21 cellular contexts compared by ENCODE assay signal in genomic region chr4:121642292-121642691, GRCh38. TPM values are rescaled to one million over a fixed set of nuclear protein-coding genes. Genes with fewer than 3 reads are reported as not detected.
A peak's percentile ranks its signal among the peaks of the same experiment; 100 is the strongest.
DNase-seq lines count a peak whose midpoint lies in the region; ATAC-seq, FAIRE-seq and TF ChIP-seq lines count a peak whose summit lies in the region.
"Had no signal": no experiment of that assay in that cellular context is flagged by ENCODE, and none has a peak within 500 bp of the region (broad histone marks: within the 10 kb centered on the region; RNA-seq: fewer than 3 reads in every experiment).

No MANE protein-coding gene starts in this region.

- H3K27me3 ChIP-seq in GM23338 (ENCODE audit: insufficient read depth), result no peaks in the 10 kb centered on the region
- no peaks in the 10 kb centered on the region for H3K27me3 ChIP-seq in neural progenitor cell
- H3K27me3 ChIP-seq: BLaER1 had no signal

- no peak overlapping the region for H3K27ac Mint-ChIP-seq in GM23338
- no peak overlapping the region for H3K27ac Mint-ChIP-seq in neural progenitor cell
- H3K27ac Mint-ChIP-seq: CD14-positive monocyte; CD8-positive, alpha-beta T cell; H9 had no signal

- H3K4me3 Mint-ChIP-seq in GM23338 (no peak overlapping the region), neural progenitor cell (no peak overlapping the region)
- H3K4me3 Mint-ChIP-seq in activated T-cell treated with anti-CD3 and anti-CD28 coated beads, Interleukin-2, amount 50 U/mL, for 4 hours, result no peak overlapping the region
- H3K4me3 Mint-ChIP-seq: CD14-positive monocyte; CD8-positive, alpha-beta T cell; H9 had no signal

- H3K4me3 ChIP-seq in GM23338 (no peak overlapping the region), neural progenitor cell (no peak overlapping the region)
- H3K4me3 ChIP-seq: A549, BLaER1 had no signal

- no peaks in the 10 kb centered on the region for H3K9me3 Mint-ChIP-seq in GM23338
- no peaks in the 10 kb centered on the region for H3K9me3 Mint-ChIP-seq in neural progenitor cell
- H3K9me3 Mint-ChIP-seq in activated T-cell treated with anti-CD3 and anti-CD28 coated beads, Interleukin-2, amount 50 U/mL, for 4 hours, result no peaks in the 10 kb centered on the region
- H3K9me3 Mint-ChIP-seq: CD14-positive monocyte; CD8-positive, alpha-beta T cell; H9 had no signal

- H3F3A ChIP-seq in GM23338 (replicated peaks; ENCODE audit: low read depth) (no peaks in the 10 kb centered on the region), neural progenitor cell (ENCODE audit: low read depth) (no peaks in the 10 kb centered on the region)

- TF ChIP-seq CTCF in GM23338 (conservative IDR thresholded peaks at IDR 0.05; ENCODE audit: low read depth in 2 of 2) (no peak), neural progenitor cell (IDR thresholded peaks at IDR 0.05) (no peak)

- no peak overlapping the region for H3K27ac ChIP-seq in GM23338 (ENCODE audit: low read depth)
- no peak overlapping the region for H3K27ac ChIP-seq in neural progenitor cell
- H3K27ac ChIP-seq: A549, BLaER1 had no signal

- H3K4me2 ChIP-seq in GM23338, result no peak overlapping the region
- H3K4me2 ChIP-seq in neural progenitor cell, result no peak overlapping the region
- H3K4me2 ChIP-seq: A549, BLaER1 had no signal

- H3K9ac ChIP-seq in neural progenitor cell, result no peak overlapping the region
- H3K9ac ChIP-seq: BLaER1 had no signal

- H3K9me3 ChIP-seq in neural progenitor cell (ENCODE audit: low read depth), result no peaks in the 10 kb centered on the region
- H3K9me3 ChIP-seq: A549, BLaER1 had no signal

- DNase-seq in GM23338 (ENCODE audit: low spot score), result no peak
- DNase-seq in fibroblast of peridontal ligament (ENCODE audit: extremely low read depth), result peak; percentile 35
- DNase-seq in neural progenitor cell (ENCODE audit: low spot score), result no peak
- DNase-seq in urothelium cell line (ENCODE audit: low spot score), result no peak
- no peak for DNase-seq in superior temporal gyrus (ENCODE audit: extremely low spot score)
- DNase-seq in NCI-H1436 treated with DMSO at 0.1 percent for 48 hours (lab: John Stamatoyannopoulos, UW), result no peak
- DNase-seq in activated T-cell treated with anti-CD3 and anti-CD28 coated beads, Interleukin-2, amount 50 U/mL, for 4 hours, result no peak
- DNase-seq: CD8-positive, alpha-beta T cell; COR-L47; GDM1; GOT3; H9; KG1 had no signal

- ATAC-seq in GM23338 (no peak), GM19351 (IDR thresholded peaks at IDR 0.05; ENCODE audit: unreplicated experiment) (no peak)
- ATAC-seq in activated T-cell treated with anti-CD3 and anti-CD28 coated beads, Interleukin-2, amount 50 U/mL, for 4 hours, result no peak
- ATAC-seq: A549; CD8-positive, alpha-beta T cell had no signal

- no peaks in the 10 kb centered on the region for H3K9me2 ChIP-seq in GM23338 (ENCODE audit: insufficient read depth)

- H3K4me1 ChIP-seq in GM23338 (ENCODE audit: insufficient read depth), result no peaks in the 10 kb centered on the region
- H3K4me1 ChIP-seq in neural progenitor cell, result no peaks in the 10 kb centered on the region
- H3K4me1 ChIP-seq: A549, BLaER1 had no signal

- peak overlapping the region; percentile 60; the same call in 1 of the 2 replicates for H2AFZ ChIP-seq in GM23338
- peak overlapping the region; percentile 0 for H2AFZ ChIP-seq in neural progenitor cell (replicated peaks)

- H3K36me3 Mint-ChIP-seq in GM23338 (ENCODE audit: low read depth) (no peaks in the 10 kb centered on the region), neural progenitor cell (no peaks in the 10 kb centered on the region)
- H3K36me3 Mint-ChIP-seq in activated T-cell treated with anti-CD3 and anti-CD28 coated beads, Interleukin-2, amount 50 U/mL, for 4 hours (ENCODE audit: insufficient read depth), result no peaks in the 10 kb centered on the region
- H3K36me3 Mint-ChIP-seq: CD14-positive monocyte; CD8-positive, alpha-beta T cell had no signal

- FAIRE-seq in urothelium cell line (lab: Jason Lieb, UNC), result peak; percentile 35
- FAIRE-seq: A549, D721Med, GM12892, GM18507, HepG2 had no signal

- H3K4me1 Mint-ChIP-seq in GM23338 (peaks cover 9% of the 10 kb centered on the region; the same call in 2 of the 3 replicates), neural progenitor cell (peaks cover 10% of the 10 kb centered on the region)
- H3K4me1 Mint-ChIP-seq in activated T-cell treated with anti-CD3 and anti-CD28 coated beads, Interleukin-2, amount 50 U/mL, for 4 hours (ENCODE audit: low read depth), result no peaks in the 10 kb centered on the region
- H3K4me1 Mint-ChIP-seq: CD14-positive monocyte had no signal

- no peaks in the 10 kb centered on the region for H4K20me1 ChIP-seq in GM23338 (replicated peaks; ENCODE audit: insufficient read depth)
- H4K20me1 ChIP-seq in neural progenitor cell (ENCODE audit: low read depth), result no peaks in the 10 kb centered on the region
- H4K20me1 ChIP-seq: BLaER1 had no signal

- no peaks in the 10 kb centered on the region for H3K36me3 ChIP-seq in GM23338 (ENCODE audit: insufficient read depth)
- H3K36me3 ChIP-seq in neural progenitor cell, result no peaks in the 10 kb centered on the region
- H3K36me3 ChIP-seq: BLaER1 had no signal

- peaks cover 2% of the 10 kb centered on the region for H3K27me3 Mint-ChIP-seq in GM23338 (ENCODE audit: insufficient read depth, low read depth, poor library complexity)
- no peaks in the 10 kb centered on the region for H3K27me3 Mint-ChIP-seq in neural progenitor cell (ENCODE audit: insufficient read depth, low read depth)
- H3K27me3 Mint-ChIP-seq in activated T-cell treated with anti-CD3 and anti-CD28 coated beads, Interleukin-2, amount 50 U/mL, for 4 hours (ENCODE audit: low read depth), result peaks cover 14% of the 10 kb centered on the region

- no peaks in the 10 kb centered on the region for H3K79me2 ChIP-seq in GM23338 (replicated peaks; ENCODE audit: insufficient read depth)
- H3K79me2 ChIP-seq in neural progenitor cell (ENCODE audit: low read depth), result no peaks in the 10 kb centered on the region

TF ChIP-seq in GM23338, 12 proteins besides CTCF, POLR2A, EP300 and RAD21:
- TF ChIP-seq ETS1 (IDR thresholded peaks at IDR 0.05), result no peak
- TF ChIP-seq JUNB (IDR thresholded peaks at IDR 0.05; ENCODE audit: unreplicated experiment), result no peak
- no peak for TF ChIP-seq NANOG (IDR thresholded peaks at IDR 0.05; ENCODE audit: borderline replicate concordance)
- TF ChIP-seq EZH2 (IDR thresholded peaks at IDR 0.05; ENCODE audit: low read depth, unreplicated experiment), result no peak
- no peak for TF ChIP-seq EZH2phosphoT487 (IDR thresholded peaks at IDR 0.05; ENCODE audit: unreplicated experiment)
TF ChIP-seq in GM23338: peak in this region for 0.

RNA-seq across cellular contexts. Expression of gene ANXA5, which starts 54.5 kb away (rescaled TPM):
- total RNA-seq in GM23338 (2014; rRNA removed; shearing (Covaris generic)), result 120 and 129 TPM in 2 replicates
- 163 and 181 TPM in 2 replicates for polyA plus RNA-seq in GM23338 (2016; fragmentation: Nextera tagmentation; extraction: Ambion mirVana)
- total RNA-seq in neural progenitor cell (ENCODE audit: low replicate concordance), result 153 and 216 TPM in 2 replicates
- total RNA-seq in activated T-cell treated with anti-CD3 and anti-CD28 coated beads, Interleukin-2, amount 50 U/mL, for 4 hours, result 10 to 100 TPM; 37.0 to 69.5 (median 59.4) TPM
